Comparison of ENCODE assay signal across 11 cellular contexts in genomic region chr4:304987-305680, GRCh38. TPM values are rescaled to one million over a fixed set of nuclear protein-coding genes. Genes with fewer than 3 reads are reported as not detected.
DNase-seq lines count a peak whose midpoint lies in the region; ATAC-seq and TF ChIP-seq lines count a peak whose summit lies in the region.
"Had no signal": no experiment of that assay in that cellular context is flagged by ENCODE, and none has a peak within 500 bp of the region (broad histone marks: within the 10 kb centered on the region; RNA-seq: fewer than 3 reads in every experiment).

Gene ZNF732, minus strand, starts transcription at chr4:305474. Its CDS starts 164 bp downstream, at chr4:305310.

- H3K9me3 Mint-ChIP-seq in activated CD4-positive, alpha-beta T cell treated with anti-CD3 and anti-CD28 coated beads, Interleukin-2, amount 10 ng/mL, durations not matched to agents 7 days and 5 days, result peaks cover 33% of the 10 kb centered on the region
- peaks cover 11 to 16% of the 10 kb centered on the region in 2 donors for H3K9me3 Mint-ChIP-seq in activated T-cell treated with anti-CD3 and anti-CD28 coated beads, Interleukin-2, amount 50 U/mL, for 72 hours

- H3K4me1 Mint-ChIP-seq in activated CD4-positive, alpha-beta T cell treated with anti-CD3 and anti-CD28 coated beads, Interleukin-2, amount 10 ng/mL, durations not matched to agents 7 days and 5 days, result peaks cover 11% of the 10 kb centered on the region
- peaks cover 10% of the 10 kb centered on the region for H3K4me1 Mint-ChIP-seq in activated T-cell treated with anti-CD3 and anti-CD28 coated beads, Interleukin-2, amount 50 U/mL, for 72 hours (ENCODE audit: low read depth)

- no peak within 1 kb of the TSS for H3K4me3 Mint-ChIP-seq in activated CD4-positive, alpha-beta T cell treated with anti-CD3 and anti-CD28 coated beads, Interleukin-2, amount 10 ng/mL, durations not matched to agents 7 days and 5 days
- peak within 1 kb of the TSS in 1 of 2 donors; percentile 17 for H3K4me3 Mint-ChIP-seq in activated T-cell treated with anti-CD3 and anti-CD28 coated beads, Interleukin-2, amount 50 U/mL, for 72 hours

- no peak for DNase-seq in activated CD4-positive, alpha-beta T cell treated with anti-CD3 and anti-CD28 coated beads, Interleukin-2, amount 10 ng/mL, durations not matched to agents 7 days and 5 days
- DNase-seq in activated CD4-positive, alpha-beta T cell treated with anti-CD3 and anti-CD28 coated beads for 48 hours, result no peak
- peak; percentile 96 for DNase-seq in epithelial cell of esophagus (ENCODE audit: low read depth)
- no peak for DNase-seq in activated T-cell treated with anti-CD3 and anti-CD28 coated beads, Interleukin-2, amount 50 U/mL, for 72 hours
- DNase-seq: erythroblast had no signal

- H3K36me3 ChIP-seq in mesodermal cell (ENCODE audit: control insufficient read depth, insufficient read depth, low read length) (no peaks in the 10 kb centered on the region), urinary bladder (ENCODE audit: insufficient read depth) (no peaks in the 10 kb centered on the region)

- peaks cover 7% of the 10 kb centered on the region for H3K27me3 Mint-ChIP-seq in activated CD4-positive, alpha-beta T cell treated with anti-CD3 and anti-CD28 coated beads, Interleukin-2, amount 10 ng/mL, durations not matched to agents 7 days and 5 days
- H3K27me3 Mint-ChIP-seq in activated T-cell treated with anti-CD3 and anti-CD28 coated beads, Interleukin-2, amount 50 U/mL, for 72 hours (ENCODE audit: low read depth), result peaks cover 18% of the 10 kb centered on the region

- peak within 1 kb of the TSS; percentile 10 for H3K27ac Mint-ChIP-seq in activated CD4-positive, alpha-beta T cell treated with anti-CD3 and anti-CD28 coated beads, Interleukin-2, amount 10 ng/mL, durations not matched to agents 7 days and 5 days
- H3K27ac Mint-ChIP-seq in activated T-cell treated with anti-CD3 and anti-CD28 coated beads, Interleukin-2, amount 50 U/mL, for 72 hours, result no peak within 1 kb of the TSS

- CTCF ChIA-PET in activated CD4-positive, alpha-beta T cell treated with anti-CD3 and anti-CD28 coated beads, Interleukin-2, amount 10 ng/mL, durations not matched to agents 7 days and 5 days (lab: Charles Lee), result no interaction called here

- POLR2A ChIA-PET in activated CD4-positive, alpha-beta T cell treated with anti-CD3 and anti-CD28 coated beads, Interleukin-2, amount 10 ng/mL, durations not matched to agents 7 days and 5 days (lab: Charles Lee), result no interaction called here

- H3K4me3 ChIP-seq in epithelial cell of esophagus (ENCODE audit: low read length) (peak within 1 kb of the TSS; percentile 84), mesodermal cell (ENCODE audit: extremely low read depth, insufficient read depth, low read length, poor library complexity, severe bottlenecking) (peak within 1 kb of the TSS; percentile 48), urinary bladder (ENCODE audit: low read depth, low read length) (peak within 1 kb of the TSS; percentile 39)
- H3K4me3 ChIP-seq: A549 had no signal

- H3K27ac ChIP-seq in mesodermal cell (ENCODE audit: low read depth, low read length, severe bottlenecking) (no peak within 1 kb of the TSS), urinary bladder (ENCODE audit: low read depth) (no peak within 1 kb of the TSS)
- H3K27ac ChIP-seq: A549 had no signal

- H3K36me3 Mint-ChIP-seq in activated CD4-positive, alpha-beta T cell treated with anti-CD3 and anti-CD28 coated beads, Interleukin-2, amount 10 ng/mL, durations not matched to agents 7 days and 5 days (ENCODE audit: low read depth), result peaks cover 8% of the 10 kb centered on the region
- peaks cover 14 to 18% of the 10 kb centered on the region in 2 donors for H3K36me3 Mint-ChIP-seq in activated T-cell treated with anti-CD3 and anti-CD28 coated beads, Interleukin-2, amount 50 U/mL, for 72 hours (ENCODE audit: insufficient read depth in 2 of 2)

- no peak for TF ChIP-seq CTCF in epithelial cell of esophagus (IDR thresholded peaks at IDR 0.05; ENCODE audit: insufficient read depth, low read depth, low read length, missing control alignments)

- ATAC-seq in GM21447 (IDR thresholded peaks at IDR 0.05; ENCODE audit: unreplicated experiment) (no peak), HG03469 (IDR thresholded peaks at IDR 0.05; ENCODE audit: unreplicated experiment) (no peak)
- no peak for ATAC-seq in activated T-cell treated with anti-CD3 and anti-CD28 coated beads, Interleukin-2, amount 50 U/mL, for 72 hours (replicated peaks in 1 of 2)
- ATAC-seq: A549 had no signal

- H3K4me1 ChIP-seq in mesodermal cell (ENCODE audit: control insufficient read depth, insufficient read depth, low read length, poor library complexity, severe bottlenecking) (no peaks in the 10 kb centered on the region), urinary bladder (ENCODE audit: insufficient read depth) (no peaks in the 10 kb centered on the region)
- H3K4me1 ChIP-seq: A549 had no signal

- WGBS in mesodermal cell (ENCODE audit: insufficient coverage in 2 of 2), 2 experiments, result 27 to 28% methylated on average over 42 to 51 of the region's 53 CpGs
- 4% methylated on average over 53 of the region's 53 CpGs for WGBS in urinary bladder

- H3K9me3 ChIP-seq in mesodermal cell (ENCODE audit: control insufficient read depth, low read length), result peaks cover 21% of the 10 kb centered on the region
- H3K9me3 ChIP-seq: A549 had no signal

RNA-seq across cellular contexts. Expression of gene ZNF732, which starts in this region (rescaled TPM):
- total RNA-seq in activated CD4-positive, alpha-beta T cell treated with anti-CD3 and anti-CD28 coated beads, Interleukin-2, amount 10 ng/mL, durations not matched to agents 7 days and 5 days, result not detected
- 0.66 TPM for polyA plus RNA-seq in mesodermal cell (2013, experiment 1 of 2)
- 0.61 TPM for polyA plus RNA-seq in mesodermal cell (2013, experiment 2 of 2)
- 6.8 TPM for total RNA-seq in urinary bladder
- polyA plus RNA-seq in urinary bladder, result 0.19 TPM
- total RNA-seq in activated T-cell treated with anti-CD3 and anti-CD28 coated beads, Interleukin-2, amount 50 U/mL, for 72 hours, result not detected
- total RNA-seq: M059J had no signal
- polyA plus RNA-seq: A549 had no signal
